26 cellular contexts compared by ENCODE assay signal in the genomic region with DNA sequence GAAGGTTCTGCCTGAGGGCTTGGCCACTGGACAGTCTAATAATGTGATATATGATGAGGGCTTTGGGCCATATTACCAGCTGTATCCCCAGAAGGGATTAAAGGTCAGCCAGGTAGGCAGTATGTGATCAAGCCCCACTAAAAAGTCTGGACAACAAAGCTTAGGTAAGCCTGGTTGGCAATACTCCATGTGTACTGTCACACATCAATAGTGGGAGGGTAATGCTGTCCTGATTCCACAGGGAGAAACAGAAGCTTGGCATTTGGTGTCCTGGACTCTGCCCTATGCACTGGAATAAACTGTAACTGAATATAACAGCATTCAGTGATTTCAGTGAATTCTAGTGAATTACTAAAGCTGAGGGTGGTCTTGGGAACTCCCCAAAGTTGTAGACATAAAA.
"Had no signal": no experiment of that assay in that cellular context is flagged by ENCODE, and none has a peak within 500 bp of the region (broad histone marks: within the 10 kb centered on the region; RNA-seq: fewer than 3 reads in every experiment).

No MANE protein-coding gene starts in this region.

- H3K4me3 ChIP-seq: gastrocnemius medialis, left ventricle myocardium inferior, lower lobe of right lung, neural progenitor cell, psoas muscle, skin epidermis, suprapubic skin, transverse colon, upper lobe of right lung, vagina had no signal

- H3K27ac ChIP-seq: epithelial cell of prostate, gastrocnemius medialis, left ventricle myocardium inferior, lower lobe of right lung, neural progenitor cell, psoas muscle, skin epidermis, suprapubic skin, upper lobe of right lung, vagina had no signal

- ATAC-seq: esophagus mucosa; gastrocnemius medialis; lower lobe of right lung; naive thymus-derived CD4-positive, alpha-beta T cell; psoas muscle; right cardiac atrium; stimulated activated naive CD8-positive, alpha-beta T cell treated with anti-CD3 and anti-CD28 coated beads, Interleukin-15, amount 100 ng/mL, for 72 hours; upper lobe of right lung had no signal

- H3K4me1 ChIP-seq: gastrocnemius medialis, left ventricle myocardium inferior, lower lobe of right lung, neural progenitor cell, psoas muscle, suprapubic skin, upper lobe of right lung, vagina had no signal

- DNase-seq: cerebellar nuclear complex; cortex of kidney; endodermal cell; foreskin fibroblast; gastrocnemius medialis; head of caudate nucleus; kidney; left ventricle myocardium inferior; lower lobe of right lung; naive thymus-derived CD4-positive, alpha-beta T cell; psoas muscle; right cardiac atrium; stimulated activated CD4-positive, alpha-beta T cell treated with anti-CD3 and anti-CD28 coated beads, Interleukin-12 subunit alpha, Interleukin-12 subunit beta, amount 100 ng/mL, for 4 hours; stimulated activated CD4-positive, alpha-beta T cell treated with anti-CD3 and anti-CD28 coated beads, Interleukin-1b, Interleukin-23, amount 100 ng/mL, for 48 hours; stimulated activated CD4-positive, alpha-beta T cell treated with anti-CD3 and anti-CD28 coated beads, Interleukin-4, amount 100 ng/mL, for 1 hour; stimulated activated CD8-positive, alpha-beta memory T cell treated with anti-CD3 and anti-CD28 coated beads, Interleukin-4, amount 100 ng/mL, for 48 hours; stimulated activated naive CD4-positive, alpha-beta T cell; stimulated activated naive CD8-positive, alpha-beta T cell treated with anti-CD3 and anti-CD28 coated beads, Interleukin-15, amount 100 ng/mL, for 72 hours; transverse colon; upper lobe of right lung had no signal

- FAIRE-seq: kidney had no signal

- H3K9me3 ChIP-seq: gastrocnemius medialis, left ventricle myocardium inferior, lower lobe of right lung, psoas muscle, suprapubic skin, transverse colon, upper lobe of right lung, vagina had no signal

- H3K27me3 ChIP-seq: gastrocnemius medialis, neural progenitor cell, suprapubic skin, transverse colon, upper lobe of right lung, vagina had no signal

- H3K36me3 ChIP-seq: neural progenitor cell, transverse colon, vagina had no signal
